In the genomic region with DNA sequence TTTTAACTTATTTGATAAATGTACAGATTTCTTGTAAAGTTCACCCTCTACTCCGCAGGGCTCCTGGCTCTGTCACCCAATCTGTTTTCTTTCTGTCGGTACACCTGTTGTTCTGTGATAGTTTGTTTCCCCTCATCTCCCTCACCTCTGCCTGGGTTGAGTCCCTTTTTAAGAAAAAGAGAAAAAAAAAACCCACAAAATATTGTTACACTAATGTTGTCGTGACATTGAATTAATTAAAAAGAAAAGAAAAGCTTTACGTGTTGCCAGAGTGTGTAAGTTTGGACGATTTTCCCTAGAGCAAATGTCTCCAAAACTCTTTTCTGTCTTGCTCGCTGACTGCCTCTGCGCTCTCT, we compare ENCODE assay signal across 1 cellular context.
TF ChIP-seq lines count a peak whose summit lies in the region.

No MANE protein-coding gene starts in this region.

TF ChIP-seq in GM23338, 12 proteins besides CTCF, POLR2A, EP300 and RAD21:
- TF ChIP-seq EZH2phosphoT487 (IDR thresholded peaks at IDR 0.05; ENCODE audit: unreplicated experiment) (no peak), ZNF114 (CRISPR knock-in tag; IDR thresholded peaks at IDR 0.05) (no peak), CREB1 (CRISPR knock-in tag; IDR thresholded peaks at IDR 0.05; ENCODE audit: low read depth) (no peak), ZNF462 (CRISPR knock-in tag; IDR thresholded peaks at IDR 0.05) (no peak), NANOG (IDR thresholded peaks at IDR 0.05; ENCODE audit: borderline replicate concordance) (no peak), JUNB (IDR thresholded peaks at IDR 0.05; ENCODE audit: unreplicated experiment) (no peak), POLR2AphosphoS5 (IDR thresholded peaks at IDR 0.05; ENCODE audit: low read depth) (no peak), EZH2 (IDR thresholded peaks at IDR 0.05; ENCODE audit: low read depth, unreplicated experiment) (no peak), STAT1 (IDR thresholded peaks at IDR 0.05; ENCODE audit: unreplicated experiment) (no peak)
- TF ChIP-seq, protein P1, sequence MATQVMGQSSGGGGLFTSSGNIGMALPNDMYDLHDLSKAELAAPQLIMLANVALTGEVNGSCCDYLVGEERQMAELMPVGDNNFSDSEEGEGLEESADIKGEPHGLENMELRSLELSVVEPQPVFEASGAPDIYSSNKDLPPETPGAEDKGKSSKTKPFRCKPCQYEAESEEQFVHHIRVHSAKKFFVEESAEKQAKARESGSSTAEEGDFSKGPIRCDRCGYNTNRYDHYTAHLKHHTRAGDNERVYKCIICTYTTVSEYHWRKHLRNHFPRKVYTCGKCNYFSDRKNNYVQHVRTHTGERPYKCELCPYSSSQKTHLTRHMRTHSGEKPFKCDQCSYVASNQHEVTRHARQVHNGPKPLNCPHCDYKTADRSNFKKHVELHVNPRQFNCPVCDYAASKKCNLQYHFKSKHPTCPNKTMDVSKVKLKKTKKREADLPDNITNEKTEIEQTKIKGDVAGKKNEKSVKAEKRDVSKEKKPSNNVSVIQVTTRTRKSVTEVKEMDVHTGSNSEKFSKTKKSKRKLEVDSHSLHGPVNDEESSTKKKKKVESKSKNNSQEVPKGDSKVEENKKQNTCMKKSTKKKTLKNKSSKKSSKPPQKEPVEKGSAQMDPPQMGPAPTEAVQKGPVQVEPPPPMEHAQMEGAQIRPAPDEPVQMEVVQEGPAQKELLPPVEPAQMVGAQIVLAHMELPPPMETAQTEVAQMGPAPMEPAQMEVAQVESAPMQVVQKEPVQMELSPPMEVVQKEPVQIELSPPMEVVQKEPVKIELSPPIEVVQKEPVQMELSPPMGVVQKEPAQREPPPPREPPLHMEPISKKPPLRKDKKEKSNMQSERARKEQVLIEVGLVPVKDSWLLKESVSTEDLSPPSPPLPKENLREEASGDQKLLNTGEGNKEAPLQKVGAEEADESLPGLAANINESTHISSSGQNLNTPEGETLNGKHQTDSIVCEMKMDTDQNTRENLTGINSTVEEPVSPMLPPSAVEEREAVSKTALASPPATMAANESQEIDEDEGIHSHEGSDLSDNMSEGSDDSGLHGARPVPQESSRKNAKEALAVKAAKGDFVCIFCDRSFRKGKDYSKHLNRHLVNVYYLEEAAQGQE (IDR thresholded peaks at IDR 0.05; ENCODE audit: unreplicated experiment), result no peak
TF ChIP-seq in GM23338: peak in this region for 0.
